8 cellular contexts compared by ENCODE assay signal in genomic region chr9:131095666-131096489, GRCh38. TPM values are rescaled to one million over a fixed set of nuclear protein-coding genes. Genes with fewer than 3 reads are reported as not detected.
DNase-seq lines count a peak whose midpoint lies in the region; ATAC-seq, FAIRE-seq and TF ChIP-seq lines count a peak whose summit lies in the region.

No MANE protein-coding gene starts in this region.

- H4K5ac ChIP-seq in H1 (ENCODE audit: insufficient read length, low read depth, low read length) = no peak overlapping the region

- H3F3A ChIP-seq in GM23338 (replicated peaks; ENCODE audit: low read depth) = peaks cover 9% of the 10 kb centered on the region; the same call in 1 of the 2 replicates

- H2BK15ac ChIP-seq in H1 (ENCODE audit: low read length) = peak overlapping the region; percentile 95

- H2BK20ac ChIP-seq in H1 (ENCODE audit: low read length) = peak overlapping the region; percentile 80

- H2AFZ ChIP-seq in GM23338 (peak overlapping the region; percentile 80; the same call in 1 of the 2 replicates), H1 (ENCODE audit: low read length) (0 out of 2 replicates have a peak overlapping the region, but pooled peaks have one; percentile 33)

- H3K79me1 ChIP-seq in H1 (ENCODE audit: low read depth, low read length) = peaks cover 8% of the 10 kb centered on the region

- no peak overlapping the region for H2BK12ac ChIP-seq in H1 (ENCODE audit: low read depth, low read length)

- peaks cover 12% of the 10 kb centered on the region for H3K27me3 Mint-ChIP-seq in GM23338 (ENCODE audit: insufficient read depth, low read depth, poor library complexity)
- peaks cover 41% of the 10 kb centered on the region for H3K27me3 Mint-ChIP-seq in T-helper 17 cell
- H3K27me3 Mint-ChIP-seq in naive thymus-derived CD4-positive, alpha-beta T cell = peaks cover 24 to 39% (median 28%) of the 10 kb centered on the region in 5 donors

- 28% methylated on average over 27 of the region's 38 CpGs; no CpG with 5 or more reads in 1 of the 2 experiments for WGBS in H1 (ENCODE audit: extremely low coverage in 1 of 2, insufficient coverage in 1 of 2, insufficient read length in 1 of 2, insufficient replicate concordance in 2 of 2, low coverage in 1 of 2, low lambda C conversion rate in 2 of 2, missing lambda C conversion rate in 1 of 2), 2 experiments
- WGBS in transverse colon (ENCODE audit: low coverage in 1 of 2), 2 donors = 31% methylated on average over 18 of the region's 38 CpGs; no CpG with 5 or more reads in 1 of the 2 donors

- H3K4me1 ChIP-seq in GM23338 (ENCODE audit: insufficient read depth) (peaks cover 38% of the 10 kb centered on the region), H1 (replicated peaks in 1 of 4; ENCODE audit: control insufficient read depth in 3 of 4, insufficient read depth in 4 of 4, low read length in 3 of 4) (peaks cover 0 to 38% (median 29%) of the 10 kb centered on the region in 4 experiments; a peak in 6 of 7 replicates), transverse colon (peaks cover 0 to 16% (median 10%) of the 10 kb centered on the region in 4 donors)
- H3K4me1 ChIP-seq in naive thymus-derived CD4-positive, alpha-beta T cell (ENCODE audit: control insufficient read depth in 2 of 2, insufficient read depth in 2 of 2, low read length in 2 of 2) = no peaks in the 10 kb centered on the region

- peak overlapping the region; percentile 11 for H3K18ac ChIP-seq in H1 (ENCODE audit: extremely low read depth, low read length)

- H3K9me3 ChIP-seq in T-helper 17 cell (ENCODE audit: control insufficient read depth, low read length, poor library complexity, severe bottlenecking) = no peaks in the 10 kb centered on the region
- no peaks in the 10 kb centered on the region for H3K9me3 ChIP-seq in H1 (ENCODE audit: insufficient read depth in 2 of 2, low read depth in 1 of 2, low read length in 1 of 2)
- H3K9me3 ChIP-seq in naive thymus-derived CD4-positive, alpha-beta T cell (ENCODE audit: control insufficient read depth in 2 of 3, low read length in 3 of 3) = no peaks in the 10 kb centered on the region
- no peaks in the 10 kb centered on the region for H3K9me3 ChIP-seq in transverse colon

- FAIRE-seq in H1 (lab: Jason Lieb, UNC) = no peak

- no peak overlapping the region for H3K27ac Mint-ChIP-seq in GM23338
- H3K27ac Mint-ChIP-seq in T-helper 17 cell = no peak overlapping the region
- H3K27ac Mint-ChIP-seq in naive thymus-derived CD4-positive, alpha-beta T cell = no peak overlapping the region

- H3K4me3 Mint-ChIP-seq in GM23338 (peak overlapping the region; percentile 75), T-helper 17 cell (peak overlapping the region; percentile 73)
- H3K4me3 Mint-ChIP-seq in naive thymus-derived CD4-positive, alpha-beta T cell = peak overlapping the region; percentile 59 to 78 (median 71)

- TF ChIP-seq EP300 in H1 (IDR thresholded peaks at IDR 0.05; ENCODE audit: borderline replicate concordance in 1 of 2, low read depth in 2 of 2, low read length in 2 of 2) = no peak
- no peak for TF ChIP-seq EP300 in transverse colon (IDR thresholded peaks at IDR 0.05; ENCODE audit: low read depth)

- CTCF ChIA-PET in H1 (lab: Charles Lee; ENCODE audit: partially characterized antibody) = interaction anchor here (1.0 to 3.7 kb wide), 9 partner anchors 9 to 65 kb away, joined by 3 to 24 read pairs (median 5); no protein-coding TSS in a partner anchor
- CTCF ChIA-PET in naive thymus-derived CD4-positive, alpha-beta T cell (lab: Charles Lee) = no interaction called here

- TF ChIP-seq CTCF in 22Rv1 (IDR thresholded peaks at IDR 0.05) = no peak
- TF ChIP-seq CTCF in GM23338 (conservative IDR thresholded peaks at IDR 0.05; ENCODE audit: low read depth in 2 of 2) = peak; percentile 18 to 24; a peak in 1 of 4 replicates
- TF ChIP-seq CTCF in H1 (IDR thresholded peaks at IDR 0.05; ENCODE audit: control extremely low read depth in 1 of 3, insufficient read depth in 1 of 3, low read depth in 1 of 3, low read length in 3 of 3) = peak in 2 of 3 experiments; percentile 31 to 41; a peak in 3 of 4 replicates
- peak in 1 of 5 experiments; percentile 12 for TF ChIP-seq CTCF in transverse colon (IDR thresholded peaks at IDR 0.05)

- H3K9me2 ChIP-seq in GM23338 (ENCODE audit: insufficient read depth) = no peaks in the 10 kb centered on the region

- no peak overlapping the region for H4K91ac ChIP-seq in H1 (replicated peaks; ENCODE audit: insufficient read length, low read length)

- peaks cover 5% of the 10 kb centered on the region for H3K23me2 ChIP-seq in H1 (ENCODE audit: low read depth, low read length)

- peak; percentile 17 to 41; a peak in 3 of 4 replicates for TF ChIP-seq RAD21 in H1 (IDR thresholded peaks at IDR 0.05 in 1 of 2, conservative IDR thresholded peaks at IDR 0.05 in 1 of 2; ENCODE audit: low read depth in 2 of 2, low read length in 2 of 2)

- H4K8ac ChIP-seq in H1 (ENCODE audit: extremely low read depth, insufficient read depth, low read length) = no peak overlapping the region

- H3K14ac ChIP-seq in H1 (ENCODE audit: insufficient read length) = no peak overlapping the region

- peak overlapping the region; percentile 85 for H3K4ac ChIP-seq in H1 (replicated peaks; ENCODE audit: insufficient read length, low read depth, low read length)

- peak overlapping the region; percentile 71 for H3K4me2 ChIP-seq in GM23338
- H3K4me2 ChIP-seq in H1 (ENCODE audit: insufficient read depth in 1 of 2, low read depth in 2 of 2, low read length in 2 of 2) = peak overlapping the region; percentile 72 to 83

- H3K56ac ChIP-seq in H1 (replicated peaks; ENCODE audit: insufficient read length, low read depth, low read length) = no peak overlapping the region

- H2AK5ac ChIP-seq in H1 (ENCODE audit: low read depth, low read length) = peak overlapping the region; percentile 16; the same call in 1 of the 2 replicates

- peak overlapping the region in 2 of 4 experiments; percentile 92 to 94; a peak in 2 of 7 replicates for H3K9ac ChIP-seq in H1 (replicated peaks in 1 of 4; ENCODE audit: extremely low read depth in 1 of 4, low read depth in 3 of 4, low read length in 3 of 4)

- DNase-seq in GM23338 (ENCODE audit: low spot score) (peak; percentile 94), T-helper 17 cell (no peak), H1 (ENCODE audit: low read depth in 1 of 2, low spot score in 2 of 2) (peak; percentile 68 to 88), transverse colon (no peak)
- peak in 1 of 9 donors; percentile 2 for DNase-seq in naive thymus-derived CD4-positive, alpha-beta T cell

- intact Hi-C loops in naive thymus-derived CD4-positive, alpha-beta T cell (cut with micrococcal nuclease) = loop anchor here in 1 of 2 donors (1.0 kb wide), 1 partner anchor 28 kb away; no protein-coding TSS in a partner anchor
- intact Hi-C loops in transverse colon (cut with DNase I; ENCODE audit: low total_unique reads) = no loop called here

- H3K36me3 ChIP-seq in GM23338 (ENCODE audit: insufficient read depth) (no peaks in the 10 kb centered on the region), H1 (ENCODE audit: control insufficient read depth in 2 of 4, insufficient read depth in 4 of 4, low read length in 3 of 4) (peaks cover 0 to 11% (median 0%) of the 10 kb centered on the region in 4 experiments; a peak in 3 of 8 replicates), transverse colon (no peaks in the 10 kb centered on the region)
- H3K36me3 ChIP-seq in naive thymus-derived CD4-positive, alpha-beta T cell (ENCODE audit: control insufficient read depth in 2 of 3, insufficient read depth in 3 of 3, low read length in 3 of 3) = no peaks in the 10 kb centered on the region

- in situ Hi-C loops in transverse colon (cut with MboI; ENCODE audit: low pct_ligation_motif_present in 1 of 4, low pct_unique_long_range_greater_than_20kb in 1 of 4, low sequenced_read_pairs in 3 of 4) = no loop called here

- H4K20me1 ChIP-seq in GM23338 (replicated peaks; ENCODE audit: insufficient read depth) (no peaks in the 10 kb centered on the region; the same call in 1 of the 2 replicates), H1 (replicated peaks in 1 of 2; ENCODE audit: control insufficient read depth in 1 of 2, insufficient read depth in 2 of 2, low read length in 2 of 2) (peaks cover 3 to 7% of the 10 kb centered on the region in 2 experiments)

- peak; percentile 63 for ATAC-seq in GM23338
- ATAC-seq in T-helper 17 cell = peak; percentile 45
- peak; percentile 42 for ATAC-seq in naive thymus-derived CD4-positive, alpha-beta T cell
- no peak for ATAC-seq in HG03097 (IDR thresholded peaks at IDR 0.05; ENCODE audit: low FRiP score, unreplicated experiment)
- no peak for ATAC-seq in HG03354 (IDR thresholded peaks at IDR 0.05; ENCODE audit: poor library complexity, severe bottlenecking, unreplicated experiment)

- H2BK5ac ChIP-seq in H1 (ENCODE audit: low read depth, low read length) = no peak overlapping the region

- POLR2A ChIA-PET in H1 (lab: Charles Lee; ENCODE audit: partially characterized antibody) = interaction anchor here (1.2 to 29.0 kb wide), 7 partner anchors 11 to 402 kb away, joined by 3 to 751 read pairs (median 4); partner anchors contain the start of genes EXOSC2 and NUP214
- POLR2A ChIA-PET in naive thymus-derived CD4-positive, alpha-beta T cell (lab: Charles Lee) = no interaction called here

- H3K36me3 Mint-ChIP-seq in GM23338 (ENCODE audit: low read depth) (peaks cover 28% of the 10 kb centered on the region), T-helper 17 cell (ENCODE audit: low read depth) (peaks cover 5% of the 10 kb centered on the region)
- no peaks in the 10 kb centered on the region for H3K36me3 Mint-ChIP-seq in naive thymus-derived CD4-positive, alpha-beta T cell

- peak overlapping the region; percentile 57 for H2BK120ac ChIP-seq in H1 (replicated peaks; ENCODE audit: low read depth, low read length)

- TF ChIP-seq POLR2A in H1 (IDR thresholded peaks at IDR 0.05; ENCODE audit: control extremely low read depth in 1 of 2, low read depth in 2 of 2, low read length in 2 of 2) (no peak), transverse colon (IDR thresholded peaks at IDR 0.05) (no peak)

- H3K4me1 Mint-ChIP-seq in GM23338 (peaks cover 43% of the 10 kb centered on the region), T-helper 17 cell (peaks cover 8% of the 10 kb centered on the region)
- H3K4me1 Mint-ChIP-seq in naive thymus-derived CD4-positive, alpha-beta T cell = peaks cover 3 to 12% (median 10%) of the 10 kb centered on the region in 7 donors

- H3K4me3 ChIP-seq in GM23338 = peak overlapping the region; percentile 85
- peak overlapping the region; percentile 16 to 92 (median 58); a peak in 6 of 8 replicates for H3K4me3 ChIP-seq in H1 (ENCODE audit: extremely low read depth in 1 of 4, insufficient read depth in 2 of 4, low read depth in 3 of 4, low read length in 4 of 4)
- no peak overlapping the region for H3K4me3 ChIP-seq in naive thymus-derived CD4-positive, alpha-beta T cell (ENCODE audit: low read length)
- H3K4me3 ChIP-seq in transverse colon = peak overlapping the region in 3 of 4 donors; percentile 35 to 62 (median 43)

- peak overlapping the region; percentile 70 for H3K27ac ChIP-seq in 22Rv1
- no peak overlapping the region for H3K27ac ChIP-seq in GM23338 (ENCODE audit: low read depth)
- H3K27ac ChIP-seq in H1 (ENCODE audit: low read depth, low read length) = no peak overlapping the region
- no peak overlapping the region for H3K27ac ChIP-seq in naive thymus-derived CD4-positive, alpha-beta T cell (ENCODE audit: low read depth, low read length)
- H3K27ac ChIP-seq in transverse colon = no peak overlapping the region

- H3K27me3 ChIP-seq in GM23338 (ENCODE audit: insufficient read depth) (no peaks in the 10 kb centered on the region), H1 (replicated peaks in 1 of 4; ENCODE audit: control insufficient read depth in 3 of 4, extremely low read depth in 1 of 4, insufficient read depth in 3 of 4, low read length in 3 of 4) (no peaks in the 10 kb centered on the region; a peak in 1 of 7 replicates), transverse colon (peaks cover 51% of the 10 kb centered on the region)
- peaks cover 0 to 6% of the 10 kb centered on the region in 2 donors for H3K27me3 ChIP-seq in naive thymus-derived CD4-positive, alpha-beta T cell (ENCODE audit: control insufficient read depth in 2 of 2, insufficient read depth in 2 of 2, low read length in 2 of 2)

- H3K23ac ChIP-seq in H1 (ENCODE audit: insufficient read length) = no peak overlapping the region

- H3K9me3 Mint-ChIP-seq in GM23338 = no peaks in the 10 kb centered on the region
- no peaks in the 10 kb centered on the region for H3K9me3 Mint-ChIP-seq in naive thymus-derived CD4-positive, alpha-beta T cell

- H3K79me2 ChIP-seq in GM23338 (replicated peaks; ENCODE audit: insufficient read depth) (peaks cover 20% of the 10 kb centered on the region), H1 (ENCODE audit: control insufficient read depth in 1 of 2, insufficient read depth in 2 of 2, low read length in 2 of 2) (peaks cover 0 to 13% of the 10 kb centered on the region in 2 experiments; a peak in 1 of 4 replicates)

RNA-seq across cellular contexts. Expression of gene AIF1L, which starts 0.5 kb away (rescaled TPM):
- total RNA-seq in GM23338 (2014; rRNA removed; shearing (Covaris generic)) = 82.6 and 87.8 TPM in 2 replicates
- polyA plus RNA-seq in GM23338 (2016; fragmentation: Nextera tagmentation; extraction: Ambion mirVana) (75.8 and 76.4 TPM in 2 replicates), H1 (2011; rRNA removed) (68.2 and 70.7 TPM in 2 replicates)
- total RNA-seq in T-helper 17 cell (under 1 TPM in 1 of 2 donors, not detected in 1; 0.22 TPM), transverse colon (1 to 10 TPM in 3 of 4 donors, under 1 TPM in 1; 0.75 to 4.4 (median 1.7) TPM)
- total RNA-seq in H1 (2021; fragmentation: NEBNext Ultra II Directional; extraction: Animal tissue kit (Norgen Biotek cat#: 25700)) = 149 and 153 TPM in 2 replicates
- 103 TPM for polyA plus RNA-seq in H1 (2011; cell fraction: cytosol; rRNA removed)
- 76.7 TPM for polyA plus RNA-seq in H1 (2011; cell fraction: nucleus; rRNA removed)
- polyA plus RNA-seq in H1 (2012, experiment 1 of 2) = 121 to 128 TPM (median 125 TPM) in 4 replicates
- polyA plus RNA-seq in H1 (2012, experiment 2 of 2) = 119 TPM
- polyA plus RNA-seq in H1 (2013, experiment 1 of 2) = 81.8 TPM
- polyA plus RNA-seq in H1 (2013, experiment 2 of 2) = 81.0 TPM
- polyA minus RNA-seq in H1 (2011; rRNA and poly(A)+ RNA removed) = 121 and 131 TPM in 2 replicates
- polyA minus RNA-seq in H1 (2011; cell fraction: cytosol; rRNA and poly(A)+ RNA removed) = 65.1 TPM
- 45.1 TPM for polyA minus RNA-seq in H1 (2011; cell fraction: nucleus; rRNA and poly(A)+ RNA removed)
- under 1 TPM in 4 of 5 experiments, not detected in 1; 0.17 to 0.44 (median 0.29) TPM for total RNA-seq in naive thymus-derived CD4-positive, alpha-beta T cell
- polyA plus RNA-seq in naive thymus-derived CD4-positive, alpha-beta T cell = under 1 TPM; 0.10 to 0.22 TPM

RNA-seq across cellular contexts. Expression of gene NUP214, which starts 29.5 kb away (rescaled TPM):
- 33.3 and 57.0 TPM in 2 replicates for total RNA-seq in GM23338 (2014; rRNA removed; shearing (Covaris generic))
- polyA plus RNA-seq in GM23338 (2016; fragmentation: Nextera tagmentation; extraction: Ambion mirVana) (36.0 and 44.5 TPM in 2 replicates), H1 (2011; rRNA removed) (28.6 and 37.6 TPM in 2 replicates)
- total RNA-seq in T-helper 17 cell (100 to 1,000 TPM; 105 to 107 TPM), transverse colon (100 to 1,000 TPM in 2 of 4 donors, 10 to 100 TPM in 2; 48.3 to 152 (median 85.9) TPM)
- 39.0 and 50.2 TPM in 2 replicates for total RNA-seq in H1 (2021; fragmentation: NEBNext Ultra II Directional; extraction: Animal tissue kit (Norgen Biotek cat#: 25700))
- polyA plus RNA-seq in H1 (2011; cell fraction: cytosol; rRNA removed) = 15.4 TPM
- 40.9 TPM for polyA plus RNA-seq in H1 (2011; cell fraction: nucleus; rRNA removed)
- polyA plus RNA-seq in H1 (2012, experiment 1 of 2) = 19.7 to 32.4 TPM (median 31.4 TPM) in 4 replicates
- polyA plus RNA-seq in H1 (2012, experiment 2 of 2) = 36.7 TPM
- polyA plus RNA-seq in H1 (2013, experiment 1 of 2) = 25.5 TPM
- 23.7 TPM for polyA plus RNA-seq in H1 (2013, experiment 2 of 2)
- 29.8 and 33.2 TPM in 2 replicates for polyA minus RNA-seq in H1 (2011; rRNA and poly(A)+ RNA removed)
- 35.2 TPM for polyA minus RNA-seq in H1 (2011; cell fraction: cytosol; rRNA and poly(A)+ RNA removed)
- polyA minus RNA-seq in H1 (2011; cell fraction: nucleus; rRNA and poly(A)+ RNA removed) = 66.2 TPM
- total RNA-seq in naive thymus-derived CD4-positive, alpha-beta T cell = 100 to 1,000 TPM in 2 of 5 experiments, 10 to 100 TPM in 3; 74.9 to 116 (median 82.6) TPM
- 10 to 100 TPM; 18.2 to 39.7 TPM for polyA plus RNA-seq in naive thymus-derived CD4-positive, alpha-beta T cell

Comparison
In these comparisons a context has a peak if more than half of its experiments do, and no peak if none do; other contexts are left out.
1. ATAC-seq: peak in GM23338 (single experiment), T-helper 17 cell (single experiment) and naive thymus-derived CD4-positive, alpha-beta T cell (single experiment); none in HG03097 (single experiment) and HG03354 (single experiment).
2. DNase-seq: peak in GM23338 (single experiment) and H1 (2 of 2); none in T-helper 17 cell (0 of 3) and transverse colon (single experiment).
3. RNA of gene AIF1L, which starts 0.5 kb away (total RNA-seq): 149 to 153 TPM in H1 and 82.6 to 87.8 TPM in GM23338; 0.75 to 4.4 TPM in transverse colon, 0.22 TPM in T-helper 17 cell and 0.17 to 0.44 TPM in naive thymus-derived CD4-positive, alpha-beta T cell; every median in the first group is over 10 times any median in the second.
4. Peak in every context shown above with its lines, with median percentiles within 50 percentile points of each other: H3K4me3 Mint-ChIP-seq.